In genomic region chr14:45091696-45092095, GRCh38 we compare ENCODE assay signal across 20 cellular contexts. TPM values are rescaled to one million over a fixed set of nuclear protein-coding genes. Genes with fewer than 3 reads are reported as not detected.
A peak's percentile ranks its signal among the peaks of the same experiment; 100 is the strongest.
DNase-seq lines count a peak whose midpoint lies in the region; ATAC-seq, FAIRE-seq and TF ChIP-seq lines count a peak whose summit lies in the region.
"Had no signal": no experiment of that assay in that cellular context is flagged by ENCODE, and none has a peak within 500 bp of the region (broad histone marks: within the 10 kb centered on the region; RNA-seq: fewer than 3 reads in every experiment).

No MANE protein-coding gene starts in this region.

- H3K4me1 ChIP-seq in A549 (peaks cover 39% of the 10 kb centered on the region), GM23248 (ENCODE audit: insufficient read depth) (peaks cover 36% of the 10 kb centered on the region), adipocyte (ENCODE audit: control insufficient read depth, insufficient read depth, low read length) (peaks cover 37% of the 10 kb centered on the region), neural progenitor cell (no peaks in the 10 kb centered on the region)

- H3K79me2 ChIP-seq in GM23248 (ENCODE audit: insufficient read depth), result peaks cover 99% of the 10 kb centered on the region
- H3K79me2 ChIP-seq in neural progenitor cell (ENCODE audit: low read depth), result peaks cover 95% of the 10 kb centered on the region

- H3K4me2 ChIP-seq in A549, result peak overlapping the region; percentile 16; the same call in 1 of the 3 replicates
- peak overlapping the region; percentile 33 for H3K4me2 ChIP-seq in GM23248 (ENCODE audit: unreplicated experiment)
- no peak overlapping the region for H3K4me2 ChIP-seq in neural progenitor cell
- H3K4me2 ChIP-seq: PC-9 had no signal

- 65% methylated on average over 2 of the region's 2 CpGs for WGBS in A549 (ENCODE audit: missing lambda C conversion rate)
- 60 to 64% methylated on average over 2 of the region's 2 CpGs for WGBS in GM23248 (ENCODE audit: low coverage in 1 of 2, low lambda C conversion rate in 2 of 2, missing lambda C conversion rate in 2 of 2), 2 experiments

- no peaks in the 10 kb centered on the region for H3K9me3 Mint-ChIP-seq in neural progenitor cell
- H3K9me3 Mint-ChIP-seq: activated naive CD8-positive, alpha-beta T cell treated with anti-CD3 and anti-CD28 coated beads, Interleukin-2, amount 10 ng/mL, durations not matched to agents 7 days and 5 days; CD8-positive, alpha-beta memory T cell; T-helper 2 cell treated with Interferon-gamma antibody and Interleukin-4, amounts not matched to agents 5 μg/mL and 100 μg/mL, for 36 hours; WTC11 had no signal

- H3F3A ChIP-seq in GM23248 (ENCODE audit: insufficient read depth), result peaks cover 40% of the 10 kb centered on the region
- H3F3A ChIP-seq in neural progenitor cell (ENCODE audit: low read depth), result no peaks in the 10 kb centered on the region

- H3K27me3 Mint-ChIP-seq in neural progenitor cell (ENCODE audit: insufficient read depth, low read depth), result peaks cover 2% of the 10 kb centered on the region
- H3K27me3 Mint-ChIP-seq: activated naive CD8-positive, alpha-beta T cell treated with anti-CD3 and anti-CD28 coated beads, Interleukin-2, amount 10 ng/mL, durations not matched to agents 7 days and 5 days; CD8-positive, alpha-beta memory T cell had no signal

- H3K4me3 ChIP-seq in A549, result no peak overlapping the region
- H3K4me3 ChIP-seq in GM23248, result no peak overlapping the region
- H3K4me3 ChIP-seq in adipocyte (ENCODE audit: low read length), result no peak overlapping the region
- H3K4me3 ChIP-seq in fibroblast of pulmonary artery (replicated peaks; ENCODE audit: low read depth, low read length), result no peak overlapping the region
- no peak overlapping the region for H3K4me3 ChIP-seq in neural progenitor cell
- H3K4me3 ChIP-seq: PC-9 had no signal

- no peaks in the 10 kb centered on the region for H3K9me2 ChIP-seq in GM23248 (ENCODE audit: insufficient read depth)

- ATAC-seq in A549 (no peak), HG02759 (IDR thresholded peaks at IDR 0.05; ENCODE audit: unreplicated experiment) (no peak), HG03442 (IDR thresholded peaks at IDR 0.05; ENCODE audit: unreplicated experiment) (no peak)
- ATAC-seq: WTC11 had no signal

- H3K36me3 ChIP-seq in GM23248 (ENCODE audit: low read depth), result peaks cover 17% of the 10 kb centered on the region
- H3K36me3 ChIP-seq in adipocyte (ENCODE audit: control insufficient read depth, insufficient read depth, low read length, severe bottlenecking), result peaks cover 25% of the 10 kb centered on the region
- peaks cover 14% of the 10 kb centered on the region for H3K36me3 ChIP-seq in neural progenitor cell

- TF ChIP-seq EP300 in A549 (IDR thresholded peaks at IDR 0.05), result no peak

- H3K9ac ChIP-seq in GM23248 (no peak overlapping the region), adipocyte (ENCODE audit: low read length) (no peak overlapping the region), neural progenitor cell (no peak overlapping the region)

- peaks cover 47% of the 10 kb centered on the region for H3K36me3 Mint-ChIP-seq in neural progenitor cell

- H3K27ac ChIP-seq in A549 (no peak overlapping the region), GM23248 (peak overlapping the region; percentile 20; the same call in 1 of the 2 replicates), neural progenitor cell (no peak overlapping the region)
- H3K27ac ChIP-seq: PC-9 had no signal

- CTCF ChIA-PET in A549 (lab: Yijun Ruan, JAX), result no interaction called here

- H3K9me3 ChIP-seq in A549 (no peaks in the 10 kb centered on the region), GM23248 (ENCODE audit: low read depth) (no peaks in the 10 kb centered on the region), adipocyte (ENCODE audit: control insufficient read depth, low read length) (no peaks in the 10 kb centered on the region), neural progenitor cell (ENCODE audit: low read depth) (no peaks in the 10 kb centered on the region)

- peaks cover 33% of the 10 kb centered on the region for H4K20me1 ChIP-seq in GM23248 (ENCODE audit: insufficient read depth)
- H4K20me1 ChIP-seq in neural progenitor cell (ENCODE audit: low read depth), result peaks cover 87% of the 10 kb centered on the region

- H2AFZ ChIP-seq in GM23248, result no peak overlapping the region
- H2AFZ ChIP-seq in neural progenitor cell (replicated peaks), result no peak overlapping the region
- H2AFZ ChIP-seq: PC-9 had no signal

- POLR2A ChIA-PET in A549 (lab: Yijun Ruan, JAX), result no interaction called here

- no peak for TF ChIP-seq POLR2A in A549 (IDR thresholded peaks at IDR 0.05; ENCODE audit: low read length)

- no peak overlapping the region for H3K4me3 Mint-ChIP-seq in neural progenitor cell
- H3K4me3 Mint-ChIP-seq: activated naive CD8-positive, alpha-beta T cell treated with anti-CD3 and anti-CD28 coated beads, Interleukin-2, amount 10 ng/mL, durations not matched to agents 7 days and 5 days; T-helper 2 cell treated with Interferon-gamma antibody and Interleukin-4, amounts not matched to agents 5 μg/mL and 100 μg/mL, for 36 hours; WTC11 had no signal

- peaks cover 7% of the 10 kb centered on the region for H3K4me1 Mint-ChIP-seq in neural progenitor cell

- no peaks in the 10 kb centered on the region for H3K27me3 ChIP-seq in GM23248 (replicated peaks; ENCODE audit: insufficient read depth)
- no peaks in the 10 kb centered on the region for H3K27me3 ChIP-seq in adipocyte (replicated peaks; ENCODE audit: control insufficient read depth, insufficient read depth, low read length)
- H3K27me3 ChIP-seq in neural progenitor cell, result no peaks in the 10 kb centered on the region

- no peak for DNase-seq in A549 (ENCODE audit: low read depth in 1 of 2, low spot score in 1 of 2)
- peak; percentile 56 for DNase-seq in GM23248
- peak; percentile 34 for DNase-seq in adipocyte (ENCODE audit: low read depth)
- DNase-seq in fibroblast of pulmonary artery (ENCODE audit: low read depth), result peak; percentile 49
- no peak for DNase-seq in NCI-H345 (lab: John Stamatoyannopoulos, UW)
- DNase-seq in neural progenitor cell (ENCODE audit: low spot score), result no peak
- DNase-seq: activated CD4-positive, alpha-beta T cell treated with anti-CD3 and anti-CD28 coated beads, Interleukin-2, amount 50 U/mL, for 48 hours; activated naive CD8-positive, alpha-beta T cell treated with anti-CD3 and anti-CD28 coated beads, Interleukin-2, amount 10 ng/mL, durations not matched to agents 7 days and 5 days; CD8-positive, alpha-beta memory T cell; DND-41; NCI-H82; PC-9; retina; stimulated activated CD4-positive, alpha-beta T cell treated with anti-CD3 and anti-CD28 coated beads, Interleukin-12 subunit alpha, Interleukin-12 subunit beta, amount 100 ng/mL, for 4 hours; stimulated activated CD8-positive, alpha-beta memory T cell treated with anti-CD3 and anti-CD28 coated beads, Interleukin-4, amount 100 ng/mL, for 48 hours had no signal

- FAIRE-seq in A549 (lab: Jason Lieb, UNC), result no peak
- FAIRE-seq: GM18507 had no signal

- no peak overlapping the region for H3K27ac Mint-ChIP-seq in neural progenitor cell
- H3K27ac Mint-ChIP-seq: activated naive CD8-positive, alpha-beta T cell treated with anti-CD3 and anti-CD28 coated beads, Interleukin-2, amount 10 ng/mL, durations not matched to agents 7 days and 5 days; T-helper 2 cell treated with Interferon-gamma antibody and Interleukin-4, amounts not matched to agents 5 μg/mL and 100 μg/mL, for 36 hours; WTC11 had no signal

- in situ Hi-C loops in GM23248 (cut with MboI), result no loop called here

- no peak for TF ChIP-seq CTCF in A549 (IDR thresholded peaks at IDR 0.05)
- TF ChIP-seq CTCF in fibroblast of pulmonary artery (IDR thresholded peaks at IDR 0.05; ENCODE audit: low read length, missing control alignments), result no peak
- no peak for TF ChIP-seq CTCF in neural progenitor cell (IDR thresholded peaks at IDR 0.05)

- TF ChIP-seq RAD21 in A549 (conservative IDR thresholded peaks at IDR 0.05 in 1 of 2, IDR thresholded peaks at IDR 0.05 in 1 of 2), result no peak

TF ChIP-seq in A549, 52 proteins besides CTCF, POLR2A, EP300 and RAD21 (continues in another document):
- TF ChIP-seq FOSL2 (IDR thresholded peaks at IDR 0.05) (no peak), FOSL2 (CRISPR knock-in tag; IDR thresholded peaks at IDR 0.05) (no peak), SMC3 (IDR thresholded peaks at IDR 0.05) (no peak), FOSB (CRISPR knock-in tag; IDR thresholded peaks at IDR 0.05) (no peak), MAX (IDR thresholded peaks at IDR 0.05) (no peak), CEBPB (IDR thresholded peaks at IDR 0.05) (no peak)

RNA-seq across cellular contexts. Expression of gene PRPF39, which starts 7.8 kb away (rescaled TPM):
- 47.3 and 57.5 TPM in 2 replicates for polyA plus RNA-seq in A549 (2011; rRNA removed)
- polyA plus RNA-seq in A549 (2012; cell fraction: cytosol; rRNA removed), result 11.9 and 12.0 TPM in 2 replicates
- 33.5 and 34.5 TPM in 2 replicates for polyA plus RNA-seq in A549 (2012; cell fraction: nucleus; rRNA removed)
- polyA plus RNA-seq in A549 (2017; fragmentation: RNase III; extraction: RNeasy Plus Mini Kit Qiagen cat#74134 plus additional on column Dnase treatment), result 24.4 to 25.5 TPM (median 24.5 TPM) in 3 replicates
- polyA minus RNA-seq in A549 (2011; rRNA and poly(A)+ RNA removed), result 37.6 and 60.2 TPM in 2 replicates
- 18.6 and 36.8 TPM in 2 replicates for total RNA-seq in GM23248 (2014; rRNA removed; shearing (Covaris generic))
- polyA plus RNA-seq in GM23248 (2016; fragmentation: Nextera tagmentation; extraction: Ambion mirVana), result 17.5 and 19.8 TPM in 2 replicates
- total RNA-seq in neural progenitor cell (ENCODE audit: low replicate concordance), result 48.2 and 97.2 TPM in 2 replicates

RNA-seq across cellular contexts. Expression of gene FKBP3, which starts 42.6 kb away (rescaled TPM):
- polyA plus RNA-seq in A549 (2011; rRNA removed) (106 and 202 TPM in 2 replicates), A549 (2017; fragmentation: RNase III; extraction: RNeasy Plus Mini Kit Qiagen cat#74134 plus additional on column Dnase treatment) (155 to 159 TPM (median 158 TPM) in 3 replicates), GM23248 (2016; fragmentation: Nextera tagmentation; extraction: Ambion mirVana) (124 and 125 TPM in 2 replicates)
- polyA plus RNA-seq in A549 (2012; cell fraction: cytosol; rRNA removed), result 39.9 and 52.1 TPM in 2 replicates
- polyA plus RNA-seq in A549 (2012; cell fraction: nucleus; rRNA removed), result 11.7 and 17.5 TPM in 2 replicates
- polyA minus RNA-seq in A549 (2011; rRNA and poly(A)+ RNA removed), result 7.6 and 9.9 TPM in 2 replicates
- total RNA-seq in GM23248 (2014; rRNA removed; shearing (Covaris generic)), result 28.3 and 40.9 TPM in 2 replicates
- total RNA-seq in neural progenitor cell (ENCODE audit: low replicate concordance), result 149 and 209 TPM in 2 replicates

RNA-seq across cellular contexts. Expression of gene FANCM, which starts 44.0 kb away (rescaled TPM):
- polyA plus RNA-seq in A549 (2011; rRNA removed) (5.7 and 8.8 TPM in 2 replicates), A549 (2017; fragmentation: RNase III; extraction: RNeasy Plus Mini Kit Qiagen cat#74134 plus additional on column Dnase treatment) (5.7 to 7.0 TPM (median 6.1 TPM) in 3 replicates), GM23248 (2016; fragmentation: Nextera tagmentation; extraction: Ambion mirVana) (3.0 and 4.1 TPM in 2 replicates)
- 2.1 TPM in 2 replicates for polyA plus RNA-seq in A549 (2012; cell fraction: cytosol; rRNA removed)
- polyA plus RNA-seq in A549 (2012; cell fraction: nucleus; rRNA removed), result 3.0 and 4.2 TPM in 2 replicates
- polyA minus RNA-seq in A549 (2011; rRNA and poly(A)+ RNA removed), result 11.6 and 12.3 TPM in 2 replicates
- 4.6 and 6.7 TPM in 2 replicates for total RNA-seq in GM23248 (2014; rRNA removed; shearing (Covaris generic))
- total RNA-seq in neural progenitor cell (ENCODE audit: low replicate concordance), result 18.6 and 29.4 TPM in 2 replicates

Comparison
In these comparisons a context has a peak if more than half of its experiments do, and no peak if none do; other contexts are left out.
1. DNase-seq: peak in GM23248 (single experiment), adipocyte (single experiment) and fibroblast of pulmonary artery (single experiment); none in A549 (0 of 2), NCI-H345 (single experiment) and neural progenitor cell (single experiment).